ENCODE assay signal across 23 cellular contexts in the genomic region with DNA sequence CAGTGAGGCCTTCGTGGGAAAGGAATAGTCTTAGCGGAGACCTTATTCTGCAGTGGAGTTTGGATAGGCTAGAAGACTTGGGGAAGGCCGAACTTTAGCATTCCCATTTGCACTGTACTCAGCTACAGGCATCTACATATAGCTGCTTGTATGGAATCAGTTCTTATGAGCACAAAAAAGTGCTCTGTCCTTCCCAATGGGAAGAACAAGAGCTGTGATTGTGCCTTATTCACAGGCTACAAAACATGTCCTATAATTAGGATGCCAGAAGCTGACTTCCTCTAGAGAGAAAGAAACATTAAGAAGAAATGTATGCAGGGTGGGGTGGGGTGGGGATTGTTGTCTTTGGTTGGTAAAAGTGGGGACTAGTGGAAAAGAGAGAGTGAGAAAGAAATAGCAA.
DNase-seq lines count a peak whose midpoint lies in the region; ATAC-seq and TF ChIP-seq lines count a peak whose summit lies in the region.
"Had no signal": no experiment of that assay in that cellular context is flagged by ENCODE, and none has a peak within 500 bp of the region (broad histone marks: within the 10 kb centered on the region; RNA-seq: fewer than 3 reads in every experiment).

No MANE protein-coding gene starts in this region.

- no peaks in the 10 kb centered on the region for H3K27me3 Mint-ChIP-seq in neural crest cell (ENCODE audit: low read depth)

- no peaks in the 10 kb centered on the region for H3K36me3 Mint-ChIP-seq in neural crest cell (ENCODE audit: low read depth)
- H3K36me3 Mint-ChIP-seq: CD8-positive, alpha-beta T cell had no signal

- no peaks in the 10 kb centered on the region for H3K9me3 ChIP-seq in tibial nerve
- H3K9me3 ChIP-seq: A549 had no signal

- H3K4me3 Mint-ChIP-seq in neural crest cell, result peak overlapping the region; percentile 50
- H3K4me3 Mint-ChIP-seq: CD8-positive, alpha-beta T cell; H9 had no signal

- peak overlapping the region; percentile 73 for H3K27ac Mint-ChIP-seq in neural crest cell (ENCODE audit: unreplicated experiment)
- H3K27ac Mint-ChIP-seq: CD8-positive, alpha-beta T cell; H9 had no signal

- H3K4me1 Mint-ChIP-seq in neural crest cell, result peaks cover 38% of the 10 kb centered on the region

- no peak for TF ChIP-seq POLR2A in tibial nerve (IDR thresholded peaks at IDR 0.05)

- no peak overlapping the region for H3K4me3 ChIP-seq in tibial nerve
- H3K4me3 ChIP-seq: A549, K562, SK-N-MC had no signal

- WGBS in tibial nerve, 2 donors, result 40 to 64% methylated on average over 3 of the region's 3 CpGs

- TF ChIP-seq CTCF in neural crest cell (conservative IDR thresholded peaks at IDR 0.05), result no peak
- no peak for TF ChIP-seq CTCF in tibial nerve (IDR thresholded peaks at IDR 0.05)

- DNase-seq in RPMI7951 (ENCODE audit: low read depth) (peak; percentile 25), foreskin melanocyte (peak; percentile 78), neural crest cell (ENCODE audit: low read depth, low spot score) (no peak), tibial nerve (ENCODE audit: low spot score in 2 of 2) (no peak), germinal center (ENCODE audit: low spot score) (no peak)
- DNase-seq in activated T-cell treated with anti-CD3 and anti-CD28 coated beads, Interleukin-2, amount 50 U/mL, for 48 hours, result no peak
- no peak for DNase-seq in central memory CD4-positive, alpha-beta T cell
- DNase-seq: AML-193; Calu3; CD8-positive, alpha-beta T cell; DND-41; H9; Kasumi-1; NCI-H2029; NCI-H446 treated with DMSO at 0.1 percent for 48 hours; NCI-H526 treated with DMSO at 0.1 percent for 48 hours; SHP77 treated with DMSO at 0.1 percent for 48 hours had no signal

- H3K27ac ChIP-seq in tibial nerve, result peak overlapping the region in 3 of 4 donors; percentile 29 to 73 (median 54)
- H3K27ac ChIP-seq: A549, C4-2B, SK-N-MC had no signal

- H3K36me3 ChIP-seq in tibial nerve, result no peaks in the 10 kb centered on the region

- no peak for TF ChIP-seq EP300 in tibial nerve (IDR thresholded peaks at IDR 0.05)

- peaks cover 0 to 13% (median 6%) of the 10 kb centered on the region in 4 donors for H3K4me1 ChIP-seq in tibial nerve
- H3K4me1 ChIP-seq: A549 had no signal

- H3K27me3 ChIP-seq in tibial nerve, result no peaks in the 10 kb centered on the region

- peaks cover 2% of the 10 kb centered on the region for H3K9me3 Mint-ChIP-seq in neural crest cell
- H3K9me3 Mint-ChIP-seq: CD8-positive, alpha-beta T cell; H9 had no signal

- ATAC-seq in HG03097 (IDR thresholded peaks at IDR 0.05; ENCODE audit: low FRiP score, unreplicated experiment), result no peak
- ATAC-seq: A549; CD8-positive, alpha-beta T cell; K562; Panc1 had no signal

Comparison
In these comparisons a context has a peak if more than half of its experiments do, and no peak if none do; other contexts are left out.
1. DNase-seq: peak in RPMI7951 (single experiment) and foreskin melanocyte (single experiment); none in neural crest cell (single experiment), tibial nerve (0 of 2), activated T-cell treated with anti-CD3 and anti-CD28 coated beads, Interleukin-2, amount 50 U/mL, for 48 hours (0 of 2), germinal center (single experiment) and central memory CD4-positive, alpha-beta T cell (single experiment).